Comparison of ENCODE assay signal across 8 cellular contexts in the genomic region with DNA sequence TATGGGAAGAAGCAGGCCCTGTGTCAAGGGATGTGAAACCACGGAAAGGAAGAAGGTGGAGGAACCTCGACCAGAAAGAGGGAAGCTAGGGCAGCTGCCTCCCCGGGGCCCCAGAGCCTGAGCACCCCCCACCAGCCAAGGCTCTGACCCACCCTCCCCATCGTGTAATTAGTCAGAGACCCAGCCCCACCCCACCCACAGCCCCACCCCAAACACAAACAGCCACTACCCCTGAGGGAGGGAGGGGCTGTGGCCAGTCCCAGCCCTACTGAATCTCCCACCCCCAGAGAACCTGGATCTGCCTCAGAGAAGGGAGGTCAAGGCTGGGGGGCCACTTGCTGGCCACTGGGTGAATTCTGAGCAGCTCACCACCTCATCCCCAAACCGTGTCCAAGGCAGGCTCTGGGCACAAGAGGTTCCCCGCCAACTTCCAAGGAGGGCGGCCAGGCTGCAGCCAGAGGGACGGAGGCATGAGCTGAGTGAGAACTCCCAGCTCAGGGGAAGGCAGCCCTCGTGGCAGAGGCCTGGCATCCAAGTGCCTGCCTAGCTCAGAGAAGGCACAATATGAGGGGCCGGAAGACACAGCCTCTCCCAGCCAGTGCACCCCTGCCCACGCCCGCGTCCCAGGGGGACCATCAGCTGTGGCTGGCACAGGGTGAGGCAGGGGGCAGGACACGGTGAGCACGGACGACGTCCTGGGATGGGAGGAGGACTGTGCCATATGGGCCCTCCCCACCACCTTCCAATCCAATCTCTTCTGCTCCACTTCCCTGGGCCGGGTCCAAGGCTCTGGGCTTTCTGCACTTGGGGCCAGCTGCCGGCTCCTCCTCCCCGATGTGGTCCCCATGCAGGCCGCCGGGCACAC. TPM values are rescaled to one million over a fixed set of nuclear protein-coding genes. Genes with fewer than 3 reads are reported as not detected.
DNase-seq lines count a peak whose midpoint lies in the region; ATAC-seq and TF ChIP-seq lines count a peak whose summit lies in the region.

No MANE protein-coding gene starts in this region.

- H3K36me3 ChIP-seq in WERI-Rb-1: peaks cover 59% of the 10 kb centered on the region
- H3K36me3 ChIP-seq in right atrium auricular region: no peaks in the 10 kb centered on the region
- no peaks in the 10 kb centered on the region for H3K36me3 ChIP-seq in stomach smooth muscle (ENCODE audit: control insufficient read depth in 2 of 2, insufficient read depth in 2 of 2, low read length in 2 of 2)

- peak overlapping the region; percentile 94 for H3K27ac ChIP-seq in WERI-Rb-1
- peak overlapping the region; percentile 91 to 93 for H3K27ac ChIP-seq in right atrium auricular region
- H3K27ac ChIP-seq in stomach smooth muscle (ENCODE audit: low read length): peak overlapping the region; percentile 91

- peak overlapping the region; percentile 93 for H3K27ac Mint-ChIP-seq in HFFc6

- H3K9me3 Mint-ChIP-seq in HFFc6: no peaks in the 10 kb centered on the region

- H3K27me3 ChIP-seq in WERI-Rb-1 (ENCODE audit: insufficient read depth, low read depth, severe bottlenecking): no peaks in the 10 kb centered on the region
- H3K27me3 ChIP-seq in right atrium auricular region: no peaks in the 10 kb centered on the region
- no peaks in the 10 kb centered on the region for H3K27me3 ChIP-seq in stomach smooth muscle (ENCODE audit: control insufficient read depth in 1 of 2, insufficient read depth in 2 of 2, low read length in 2 of 2)

- H3K4me3 Mint-ChIP-seq in HFFc6: peak overlapping the region; percentile 92

- H3K9ac ChIP-seq in stomach smooth muscle (ENCODE audit: low read length in 2 of 2): peak overlapping the region; percentile 64 to 77

- peaks cover 4% of the 10 kb centered on the region for H3K27me3 Mint-ChIP-seq in HFFc6 (ENCODE audit: insufficient read depth)

- H3K36me3 Mint-ChIP-seq in HFFc6 (ENCODE audit: low read depth): no peaks in the 10 kb centered on the region

- TF ChIP-seq CTCF in HFFc6 (IDR thresholded peaks at IDR 0.05): no peak
- TF ChIP-seq CTCF in WERI-Rb-1 (IDR thresholded peaks at IDR 0.05; ENCODE audit: low read depth, low read length): no peak
- no peak for TF ChIP-seq CTCF in right atrium auricular region (IDR thresholded peaks at IDR 0.05)

- H3K4me3 ChIP-seq in WERI-Rb-1 (ENCODE audit: low read depth, low read length) (no peak overlapping the region; the same call in 1 of the 2 replicates), right atrium auricular region (peak overlapping the region in 1 of 2 donors; percentile 87), stomach smooth muscle (ENCODE audit: low read length in 2 of 2) (peak overlapping the region; percentile 73 to 81)

- ATAC-seq in HG03025 (IDR thresholded peaks at IDR 0.05; ENCODE audit: low FRiP score, unreplicated experiment): no peak

- H3K4me1 ChIP-seq in right atrium auricular region (peaks cover 0 to 92% of the 10 kb centered on the region in 2 donors), stomach smooth muscle (ENCODE audit: control insufficient read depth, insufficient read depth, low read length) (peaks cover 84% of the 10 kb centered on the region)

- H3K4me1 Mint-ChIP-seq in HFFc6 (ENCODE audit: low read depth): peaks cover 57% of the 10 kb centered on the region

- DNase-seq in HFFc6: no peak
- DNase-seq in WERI-Rb-1: no peak
- no peak for DNase-seq in right atrium auricular region (ENCODE audit: low spot score)
- no peak for DNase-seq in effector CD4-positive, alpha-beta T cell
- DNase-seq in activated T-cell treated with anti-CD3 and anti-CD28 coated beads, Interleukin-2, amount 50 U/mL, for 1 hour: no peak
- DNase-seq in SK-N-DZ (ENCODE audit: low spot score): no peak

- H3K9me3 ChIP-seq in WERI-Rb-1 (ENCODE audit: severe bottlenecking) (no peaks in the 10 kb centered on the region), right atrium auricular region (no peaks in the 10 kb centered on the region), stomach smooth muscle (ENCODE audit: control insufficient read depth in 2 of 2, low read length in 2 of 2) (no peaks in the 10 kb centered on the region)

RNA-seq across cellular contexts. Expression of a gene that starts 2.7 kb away (rescaled TPM):
- 100 to 1,000 TPM; 280 to 370 (median 291) TPM for total RNA-seq in HFFc6 (2021; fragmentation: NEBNext Ultra II Directional; extraction: Animal tissue kit (Norgen Biotek cat#: 25700))
- 10 to 100 TPM; 60.3 to 92.8 TPM for total RNA-seq in right atrium auricular region
- polyA plus RNA-seq in SK-N-DZ (2014; cell fraction: cytosol; rRNA removed): 60.4 and 75.0 TPM in 2 replicates
- polyA plus RNA-seq in SK-N-DZ (2014; cell fraction: nucleus; rRNA removed): 183 and 241 TPM in 2 replicates

RNA-seq across cellular contexts. Expression of a gene that starts 22.1 kb away (rescaled TPM):
- total RNA-seq in HFFc6 (2021; fragmentation: NEBNext Ultra II Directional; extraction: Animal tissue kit (Norgen Biotek cat#: 25700)): 1 to 10 TPM; 1.4 to 2.5 (median 1.9) TPM
- 1 to 10 TPM in 1 of 2 donors, under 1 TPM in 1; 0.85 to 1.0 TPM for total RNA-seq in right atrium auricular region
- polyA plus RNA-seq in SK-N-DZ (2014; cell fraction: cytosol; rRNA removed): 2.2 and 2.8 TPM in 2 replicates
- 8.8 and 10.8 TPM in 2 replicates for polyA plus RNA-seq in SK-N-DZ (2014; cell fraction: nucleus; rRNA removed)

RNA-seq across cellular contexts. Expression of a gene that starts 34.6 kb away (rescaled TPM):
- 10 to 100 TPM in 1 of 6 experiments, 1 to 10 TPM in 5; 6.0 to 10.2 (median 7.8) TPM for total RNA-seq in HFFc6 (2021; fragmentation: NEBNext Ultra II Directional; extraction: Animal tissue kit (Norgen Biotek cat#: 25700))
- total RNA-seq in right atrium auricular region: 1 to 10 TPM; 3.7 to 4.0 TPM
- polyA plus RNA-seq in SK-N-DZ (2014; cell fraction: cytosol; rRNA removed): 12.7 and 14.7 TPM in 2 replicates
- 144 and 172 TPM in 2 replicates for polyA plus RNA-seq in SK-N-DZ (2014; cell fraction: nucleus; rRNA removed)

RNA-seq across cellular contexts. Expression of a gene that starts 38.4 kb away (rescaled TPM):
- 10 to 100 TPM; 41.9 to 47.0 (median 43.6) TPM for total RNA-seq in HFFc6 (2021; fragmentation: NEBNext Ultra II Directional; extraction: Animal tissue kit (Norgen Biotek cat#: 25700))
- total RNA-seq in right atrium auricular region: 10 to 100 TPM; 45.2 to 54.8 TPM
- polyA plus RNA-seq in SK-N-DZ (2014; cell fraction: cytosol; rRNA removed): 39.2 and 43.5 TPM in 2 replicates
- polyA plus RNA-seq in SK-N-DZ (2014; cell fraction: nucleus; rRNA removed): 162 and 174 TPM in 2 replicates

RNA-seq across cellular contexts. Expression of a gene that starts 43.3 kb away (rescaled TPM):
- total RNA-seq in HFFc6 (2021; fragmentation: NEBNext Ultra II Directional; extraction: Animal tissue kit (Norgen Biotek cat#: 25700)): 10 to 100 TPM; 31.4 to 39.5 (median 34.1) TPM
- 10 to 100 TPM in 1 of 2 donors, 1 to 10 TPM in 1; 5.0 to 13.0 TPM for total RNA-seq in right atrium auricular region
- 84.1 and 85.6 TPM in 2 replicates for polyA plus RNA-seq in SK-N-DZ (2014; cell fraction: cytosol; rRNA removed)
- polyA plus RNA-seq in SK-N-DZ (2014; cell fraction: nucleus; rRNA removed): 421 and 514 TPM in 2 replicates
